ENCODE assay signal across 21 cellular contexts in genomic region chr13:29621401-29621800, GRCh38. TPM values are rescaled to one million over a fixed set of nuclear protein-coding genes. Genes with fewer than 3 reads are reported as not detected.
DNase-seq lines count a peak whose midpoint lies in the region; ATAC-seq, FAIRE-seq and TF ChIP-seq lines count a peak whose summit lies in the region.
"Had no signal": no experiment of that assay in that cellular context is flagged by ENCODE, and none has a peak within 500 bp of the region (broad histone marks: within the 10 kb centered on the region; RNA-seq: fewer than 3 reads in every experiment).

No MANE protein-coding gene starts in this region.

- TF ChIP-seq EP300 in SK-N-SH (IDR thresholded peaks at IDR 0.05; ENCODE audit: borderline replicate concordance in 1 of 2, low read depth in 1 of 2, low read length in 1 of 2): no peak

- H3K4me3 ChIP-seq in SK-N-SH (ENCODE audit: low read depth in 2 of 2, low read length in 1 of 2): no peak overlapping the region
- H3K4me3 ChIP-seq: neural progenitor cell, upper lobe of left lung had no signal

- no peaks in the 10 kb centered on the region for H3K9me2 ChIP-seq in SK-N-SH

- no peak for ATAC-seq in HG02623 (IDR thresholded peaks at IDR 0.05; ENCODE audit: unreplicated experiment)
- no peak for ATAC-seq in HG03025 (IDR thresholded peaks at IDR 0.05; ENCODE audit: low FRiP score, unreplicated experiment)
- ATAC-seq: effector memory CD8-positive, alpha-beta T cell; Panc1; stimulated activated naive CD8-positive, alpha-beta T cell treated with anti-CD3 and anti-CD28 coated beads, Interleukin-15, Interleukin-2, amounts not matched to agents 100 U/mL and 50 U/mL, for 24 hours had no signal

- DNase-seq in A172 (ENCODE audit: low spot score): peak; percentile 53
- peak; percentile 55 for DNase-seq in HS-27A (ENCODE audit: low read depth)
- DNase-seq in SK-N-SH: no peak
- DNase-seq in fibroblast of peridontal ligament (ENCODE audit: extremely low read depth): peak; percentile 27
- no peak for DNase-seq in GM13977 (ENCODE audit: low spot score)
- no peak for DNase-seq in D721Med (ENCODE audit: insufficient read length, low spot score)
- DNase-seq: ACHN; activated CD4-positive, alpha-beta memory T cell treated with anti-CD3 and anti-CD28 coated beads, Interleukin-2, amount 10 ng/mL, durations not matched to agents 7 days and 5 days; activated naive CD8-positive, alpha-beta T cell treated with anti-CD3 and anti-CD28 coated beads for 36 hours; activated T-cell treated with anti-CD3 and anti-CD28 coated beads, Interleukin-2, amount 50 U/mL, for 48 hours; CD4-positive, alpha-beta T cell; effector memory CD8-positive, alpha-beta T cell; NCI-H1092; stimulated activated CD4-positive, alpha-beta T cell treated with anti-CD3 and anti-CD28 coated beads, Interleukin-15, amount 100 ng/mL, for 24 hours; stimulated activated naive CD8-positive, alpha-beta T cell treated with anti-CD3 and anti-CD28 coated beads, Interleukin-15, Interleukin-2, amounts not matched to agents 100 U/mL and 50 U/mL, for 24 hours had no signal

- no peak overlapping the region for H3K4me2 ChIP-seq in SK-N-SH
- H3K4me2 ChIP-seq: neural progenitor cell had no signal

- WGBS in SK-N-SH (ENCODE audit: low lambda C conversion rate): 70% methylated on average over 4 of the region's 4 CpGs

- H3K79me2 ChIP-seq in SK-N-SH (ENCODE audit: insufficient read depth): no peaks in the 10 kb centered on the region

- CTCF ChIA-PET in SK-N-SH (lab: Yijun Ruan, JAX): no interaction called here

- peaks cover 33% of the 10 kb centered on the region for H3F3A ChIP-seq in SK-N-SH (replicated peaks; ENCODE audit: insufficient read depth)

- no peak for FAIRE-seq in D721Med (lab: Jason Lieb, UNC)

- TF ChIP-seq CTCF in SK-N-SH (IDR thresholded peaks at IDR 0.05) (no peak), GM13977 (IDR thresholded peaks at IDR 0.05; ENCODE audit: extremely low read depth, insufficient read depth, missing control alignments) (no peak), D721Med (IDR thresholded peaks at IDR 0.05; ENCODE audit: insufficient read depth, missing control alignments) (no peak)

- H2AFZ ChIP-seq in SK-N-SH (ENCODE audit: low read depth): peak overlapping the region; percentile 58
- H2AFZ ChIP-seq: neural progenitor cell had no signal

- no peak for TF ChIP-seq RAD21 in SK-N-SH (IDR thresholded peaks at IDR 0.05; ENCODE audit: low read length)

- no peaks in the 10 kb centered on the region for H3K27me3 ChIP-seq in SK-N-SH (ENCODE audit: insufficient read depth)
- H3K27me3 ChIP-seq: neural progenitor cell, upper lobe of left lung had no signal

- in situ Hi-C loops in GM13977 (cut with MboI; ENCODE audit: low pct_unique_long_range_greater_than_20kb, low sequenced_read_pairs, unreplicated experiment): no loop called here

- POLR2A ChIA-PET in SK-N-SH (lab: Yijun Ruan, JAX): no interaction called here

- no peaks in the 10 kb centered on the region for H3K36me3 ChIP-seq in SK-N-SH (replicated peaks in 1 of 2; ENCODE audit: control insufficient read depth in 1 of 2, insufficient read depth in 2 of 2, low read length in 1 of 2)
- H3K36me3 ChIP-seq: neural progenitor cell, upper lobe of left lung had no signal

- H4K20me1 ChIP-seq in SK-N-SH (ENCODE audit: insufficient read depth): no peaks in the 10 kb centered on the region

- H3K9ac ChIP-seq in SK-N-SH: peak overlapping the region; percentile 17; the same call in 1 of the 2 replicates
- H3K9ac ChIP-seq: neural progenitor cell had no signal

- H3K27ac ChIP-seq in SK-N-SH (ENCODE audit: low read depth in 2 of 2, low read length in 1 of 2): peak overlapping the region; percentile 3 to 80; a peak in 2 of 4 replicates
- H3K27ac ChIP-seq: neural progenitor cell, upper lobe of left lung, VCaP had no signal

- peaks cover 0 to 11% of the 10 kb centered on the region in 2 experiments; a peak in 1 of 4 replicates for H3K4me1 ChIP-seq in SK-N-SH (ENCODE audit: control insufficient read depth in 1 of 2, insufficient read depth in 2 of 2, low read depth in 1 of 2, low read length in 1 of 2)
- H3K4me1 ChIP-seq: neural progenitor cell, upper lobe of left lung had no signal

- no peaks in the 10 kb centered on the region for H3K9me3 ChIP-seq in SK-N-SH
- H3K9me3 ChIP-seq: upper lobe of left lung had no signal

TF ChIP-seq in SK-N-SH, 30 proteins besides CTCF, POLR2A, EP300 and RAD21 (continues in another document):
- TF ChIP-seq SIN3A (IDR thresholded peaks at IDR 0.05; ENCODE audit: borderline replicate concordance, low read depth, low read length) (no peak), NFIC (IDR thresholded peaks at IDR 0.05; ENCODE audit: borderline replicate concordance) (no peak), ZBTB33 (IDR thresholded peaks at IDR 0.05; ENCODE audit: borderline replicate concordance, low read depth) (no peak), USF1 (IDR thresholded peaks at IDR 0.05; ENCODE audit: borderline replicate concordance, low read depth) (no peak), SMC3 (IDR thresholded peaks at IDR 0.05; ENCODE audit: low read depth, low read length) (no peak), JUND (IDR thresholded peaks at IDR 0.05) (0 out of 2 replicates have a peak, but pooled peaks have one; percentile 9), PBX3 (IDR thresholded peaks at IDR 0.05) (no peak; the same call in 1 of the 2 replicates), MEF2A (IDR thresholded peaks at IDR 0.05; ENCODE audit: borderline replicate concordance, low read depth) (no peak), FOSL2 (IDR thresholded peaks at IDR 0.05; ENCODE audit: borderline replicate concordance, low read depth) (peak; percentile 39; the same call in 1 of the 2 replicates), NRF1 (IDR thresholded peaks at IDR 0.05; ENCODE audit: low read depth, low read length) (no peak), POLR2AphosphoS5 (IDR thresholded peaks at IDR 0.05; ENCODE audit: low read depth, low read length) (no peak), TCF12 (IDR thresholded peaks at IDR 0.05) (no peak), YY1 (IDR thresholded peaks at IDR 0.05; ENCODE audit: low read depth) (no peak), FOXM1 (IDR thresholded peaks at IDR 0.05; ENCODE audit: low read depth) (no peak), IRF3 (IDR thresholded peaks at IDR 0.05; ENCODE audit: low read depth, low read length) (no peak)

RNA-seq across cellular contexts. Expression of gene SLC7A1, which starts 25.9 kb away (rescaled TPM):
- 19.3 and 20.2 TPM in 2 replicates for total RNA-seq in A172 (2014; rRNA removed; shearing (Covaris generic))
- polyA plus RNA-seq in SK-N-SH (2012; rRNA removed): 9.3 and 14.0 TPM in 2 replicates
- 9.1 and 11.8 TPM in 2 replicates for polyA plus RNA-seq in SK-N-SH (2012; cell fraction: cytosol; rRNA removed)
- polyA plus RNA-seq in SK-N-SH (2012; cell fraction: nucleus; rRNA removed): 15.4 and 20.8 TPM in 2 replicates

Comparison
In these comparisons a context has a peak if more than half of its experiments do, and no peak if none do; other contexts are left out.
1. DNase-seq: peak in A172 (single experiment), HS-27A (single experiment) and fibroblast of peridontal ligament (single experiment); none in SK-N-SH (single experiment), GM13977 (single experiment) and D721Med (single experiment).